28 cellular contexts compared by ENCODE assay signal in genomic region chr5:33476992-33477391, GRCh38.
"Had no signal": no experiment of that assay in that cellular context is flagged by ENCODE, and none has a peak within 500 bp of the region (broad histone marks: within the 10 kb centered on the region; RNA-seq: fewer than 3 reads in every experiment).

No MANE protein-coding gene starts in this region.

- H3K4me1 Mint-ChIP-seq: activated naive CD8-positive, alpha-beta T cell treated with anti-CD3 and anti-CD28 coated beads for 36 hours; brain had no signal

- H3K27me3 Mint-ChIP-seq: activated naive CD8-positive, alpha-beta T cell treated with anti-CD3 and anti-CD28 coated beads for 36 hours; brain; dendritic cell treated with granulocyte-macrophage colony-stimulating factor and Interleukin-4, amounts not matched to agents 40 ng/mL and 50 ng/mL, for 4 days; naive B cell; progenitor cell of endocrine pancreas had no signal

- H3K27me3 ChIP-seq: adrenal gland, ovary, right lobe of liver, testis, uterus had no signal

- DNase-seq: activated CD4-positive, alpha-beta T cell treated with anti-CD3 and anti-CD28 coated beads for 48 hours; activated CD4-positive, alpha-beta T cell treated with anti-CD3 and anti-CD28 coated beads, Interleukin-2, amount 50 U/mL, for 48 hours; activated CD8-positive, alpha-beta memory T cell treated with anti-CD3 and anti-CD28 coated beads for 24 hours; activated effector memory CD4-positive, alpha-beta T cell treated with anti-CD3 and anti-CD28 coated beads, Interleukin-2, amount 50 U/mL, for 16 hours; activated naive CD4-positive, alpha-beta T cell treated with anti-CD3 and anti-CD28 coated beads for 36 hours; activated naive CD8-positive, alpha-beta T cell treated with anti-CD3 and anti-CD28 coated beads for 36 hours; adrenal gland; aorta; central memory CD4-positive, alpha-beta T cell; endodermal cell; left cardiac atrium; left ventricle myocardium superior; naive B cell; ovary; right lobe of liver; stimulated activated CD4-positive, alpha-beta T cell treated with anti-CD3 and anti-CD28 coated beads, Interleukin-2, amount 100 ng/mL, for 48 hours; stimulated activated naive CD8-positive, alpha-beta T cell treated with anti-CD3 and anti-CD28 coated beads, Interleukin-15, Interleukin-2, amounts not matched to agents 100 U/mL and 50 U/mL, for 24 hours; T-helper 9 cell; testis; trophoblast cell; uterus; WERI-Rb-1 had no signal

- H3K27ac Mint-ChIP-seq: activated naive CD4-positive, alpha-beta T cell treated with anti-CD3 and anti-CD28 coated beads for 36 hours; activated naive CD8-positive, alpha-beta T cell treated with anti-CD3 and anti-CD28 coated beads for 36 hours; brain; dendritic cell treated with granulocyte-macrophage colony-stimulating factor and Interleukin-4, amounts not matched to agents 40 ng/mL and 50 ng/mL, for 4 days; endodermal cell; naive B cell; progenitor cell of endocrine pancreas; T-helper 1 cell treated with Interleukin-12 subunit alpha and Interleukin-12 subunit beta and Interleukin-4 antibody, amounts not matched to agents 30 μg/mL and 1 μg/mL, for 36 hours had no signal

- H3K27ac ChIP-seq: adrenal gland, ovary, right lobe of liver, testis, uterus, WERI-Rb-1 had no signal

- H3K9me3 Mint-ChIP-seq: brain had no signal

- H3K4me3 Mint-ChIP-seq: activated naive CD4-positive, alpha-beta T cell treated with anti-CD3 and anti-CD28 coated beads for 36 hours; activated naive CD8-positive, alpha-beta T cell treated with anti-CD3 and anti-CD28 coated beads for 36 hours; brain; dendritic cell treated with granulocyte-macrophage colony-stimulating factor and Interleukin-4, amounts not matched to agents 40 ng/mL and 50 ng/mL, for 4 days; endodermal cell; naive B cell; T-helper 1 cell treated with Interleukin-12 subunit alpha and Interleukin-12 subunit beta and Interleukin-4 antibody, amounts not matched to agents 30 μg/mL and 1 μg/mL, for 36 hours had no signal

- H3K36me3 ChIP-seq: ovary, uterus had no signal

- H3K4me1 ChIP-seq: adrenal gland, right lobe of liver, testis, uterus had no signal

- H3K9me3 ChIP-seq: adrenal gland, ovary, right lobe of liver, testis, uterus had no signal

- ATAC-seq: activated CD4-positive, CD25-positive, alpha-beta regulatory T cell treated with anti-CD3 and anti-CD28 coated beads, Interleukin-2, amount 50 U/mL, for 24 hours; esophagus mucosa; left cardiac atrium; left ventricle myocardium superior; stimulated activated naive CD8-positive, alpha-beta T cell treated with anti-CD3 and anti-CD28 coated beads, Interleukin-15, Interleukin-2, amounts not matched to agents 100 U/mL and 50 U/mL, for 24 hours had no signal

- H3K4me3 ChIP-seq: adrenal gland, ovary, right lobe of liver, testis, uterus had no signal
